ENCODE assay signal across 12 cellular contexts in genomic region chr2:210440206-210440605, GRCh38.
"Had no signal": no experiment of that assay in that cellular context is flagged by ENCODE, and none has a peak within 500 bp of the region (broad histone marks: within the 10 kb centered on the region; RNA-seq: fewer than 3 reads in every experiment).

No MANE protein-coding gene starts in this region.

- ATAC-seq: activated CD4-positive, CD25-positive, alpha-beta regulatory T cell treated with anti-CD3 and anti-CD28 coated beads, Interleukin-2, amount 50 U/mL, for 24 hours; effector memory CD8-positive, alpha-beta T cell; psoas muscle; sciatic nerve had no signal

- H3K27ac ChIP-seq: epithelial cell of prostate, hepatocyte, psoas muscle, suprapubic skin had no signal

- H3K79me2 ChIP-seq: hepatocyte had no signal

- H2AFZ ChIP-seq: hepatocyte had no signal

- DNase-seq: activated effector memory CD4-positive, alpha-beta T cell treated with Interleukin-2 at 50 U/mL for 16 hours; activated T-cell treated with anti-CD3 and anti-CD28 coated beads, Interleukin-2, amount 50 U/mL, for 24 hours; amygdala; effector memory CD8-positive, alpha-beta T cell; psoas muscle; stimulated activated CD4-positive, alpha-beta T cell treated with anti-CD3 and anti-CD28 coated beads, Interleukin-12 subunit alpha, Interleukin-12 subunit beta, amount 100 ng/mL, for 4 hours; stimulated activated naive CD4-positive, alpha-beta T cell treated with Interleukin-2 at 50 U/mL for 16 hours had no signal

- H3K4me2 ChIP-seq: hepatocyte had no signal

- H3K27me3 ChIP-seq: hepatocyte, suprapubic skin had no signal

- H3K9me3 ChIP-seq: psoas muscle, suprapubic skin had no signal

- H3K4me3 ChIP-seq: hepatocyte, psoas muscle, suprapubic skin had no signal

- H3K4me1 ChIP-seq: suprapubic skin had no signal
